Comparison of ENCODE assay signal across 12 cellular contexts in genomic region chr1:162389021-162389818, GRCh38. TPM values are rescaled to one million over a fixed set of nuclear protein-coding genes. Genes with fewer than 3 reads are reported as not detected.
DNase-seq lines count a peak whose midpoint lies in the region; ATAC-seq and TF ChIP-seq lines count a peak whose summit lies in the region.
"Had no signal": no experiment of that assay in that cellular context is flagged by ENCODE, and none has a peak within 500 bp of the region (broad histone marks: within the 10 kb centered on the region; RNA-seq: fewer than 3 reads in every experiment).

No MANE protein-coding gene starts in this region.

- H3K9me3 Mint-ChIP-seq in natural killer cell, result no peaks in the 10 kb centered on the region
- no peaks in the 10 kb centered on the region for H3K9me3 Mint-ChIP-seq in natural killer cell treated with Interleukin-12 subunit alpha and Interleukin-12 subunit beta and Interleukin-15 and Interleukin-18, amount 100 ng/mL, for 72 hours
- H3K9me3 Mint-ChIP-seq in activated T-helper 2 cell treated with anti-CD3 and anti-CD28 coated beads, Interferon-gamma antibody, Interleukin-2, Interleukin-4, amounts not matched to agents 10 μg/mL and 5 μg/mL and 100 μg/mL, durations not matched to agents 14 hours and 24 hours and 36 hours, result no peaks in the 10 kb centered on the region
- no peaks in the 10 kb centered on the region for H3K9me3 Mint-ChIP-seq in effector memory CD8-positive, alpha-beta T cell
- H3K9me3 Mint-ChIP-seq: CD8-positive, alpha-beta T cell had no signal

- H3K4me3 ChIP-seq in HAP-1, result no peak overlapping the region
- H3K4me3 ChIP-seq: heart left ventricle, SJSA1 had no signal

- intact Hi-C loops in natural killer cell (cut with micrococcal nuclease), result loop anchor here (10.0 kb wide), 1 partner anchor 46 kb away; no protein-coding TSS in a partner anchor
- intact Hi-C loops in activated T-helper 2 cell treated with anti-CD3 and anti-CD28 coated beads, Interferon-gamma antibody, Interleukin-2, Interleukin-4, amounts not matched to agents 10 μg/mL and 5 μg/mL and 100 μg/mL, durations not matched to agents 14 hours and 24 hours and 36 hours (cut with micrococcal nuclease), result no loop called here

- peak overlapping the region; percentile 83 to 89 for H3K27ac Mint-ChIP-seq in natural killer cell
- peak overlapping the region in 1 of 2 donors; percentile 95 for H3K27ac Mint-ChIP-seq in natural killer cell treated with Interleukin-12 subunit alpha and Interleukin-12 subunit beta and Interleukin-15 and Interleukin-18, amount 100 ng/mL, for 72 hours
- H3K27ac Mint-ChIP-seq in activated T-helper 2 cell treated with anti-CD3 and anti-CD28 coated beads, Interferon-gamma antibody, Interleukin-2, Interleukin-4, amounts not matched to agents 10 μg/mL and 5 μg/mL and 100 μg/mL, durations not matched to agents 14 hours and 24 hours and 36 hours, result no peak overlapping the region
- no peak overlapping the region for H3K27ac Mint-ChIP-seq in effector memory CD8-positive, alpha-beta T cell
- H3K27ac Mint-ChIP-seq: CD8-positive, alpha-beta T cell had no signal

- DNase-seq in natural killer cell (no peak), NCI-H82 treated with DMSO at 0.1 percent for 48 hours (lab: John Stamatoyannopoulos, UW; ENCODE audit: unreplicated experiment) (peak; percentile 83), fibroblast of peridontal ligament (ENCODE audit: extremely low read depth) (peak; percentile 9), T-helper 1 cell (no peak), HAP-1 (ENCODE audit: low spot score in 2 of 2) (no peak)
- DNase-seq in natural killer cell treated with Interleukin-12 subunit alpha and Interleukin-12 subunit beta and Interleukin-15 and Interleukin-18, amount 100 ng/mL, for 72 hours (ENCODE audit: low spot score), result no peak
- no peak for DNase-seq in activated T-helper 2 cell treated with anti-CD3 and anti-CD28 coated beads, Interferon-gamma antibody, Interleukin-2, Interleukin-4, amounts not matched to agents 10 μg/mL and 5 μg/mL and 100 μg/mL, durations not matched to agents 14 hours and 24 hours and 36 hours (ENCODE audit: low spot score)
- no peak for DNase-seq in effector memory CD8-positive, alpha-beta T cell
- DNase-seq: activated gamma-delta T cell treated with Interleukin-2 at 50 U/mL for 16 hours, heart left ventricle had no signal

- in situ Hi-C loops in HAP-1 (cut with MboI; ENCODE audit: low sequenced_read_pairs), result loop anchor here (10.0 kb wide), 1 partner anchor 334 kb away; no protein-coding TSS in a partner anchor

- H3K27me3 ChIP-seq in HAP-1 (ENCODE audit: low read depth), result no peaks in the 10 kb centered on the region
- H3K27me3 ChIP-seq: SJSA1 had no signal

- no peaks in the 10 kb centered on the region for H3K9me3 ChIP-seq in HAP-1
- H3K9me3 ChIP-seq: heart left ventricle, SJSA1 had no signal

- H3K36me3 Mint-ChIP-seq in natural killer cell, result peaks cover 8% of the 10 kb centered on the region
- H3K36me3 Mint-ChIP-seq in natural killer cell treated with Interleukin-12 subunit alpha and Interleukin-12 subunit beta and Interleukin-15 and Interleukin-18, amount 100 ng/mL, for 72 hours, result no peaks in the 10 kb centered on the region
- no peaks in the 10 kb centered on the region for H3K36me3 Mint-ChIP-seq in activated T-helper 2 cell treated with anti-CD3 and anti-CD28 coated beads, Interferon-gamma antibody, Interleukin-2, Interleukin-4, amounts not matched to agents 10 μg/mL and 5 μg/mL and 100 μg/mL, durations not matched to agents 14 hours and 24 hours and 36 hours (ENCODE audit: low read depth)
- H3K36me3 Mint-ChIP-seq in effector memory CD8-positive, alpha-beta T cell (ENCODE audit: insufficient read depth), result peaks cover 2% of the 10 kb centered on the region
- H3K36me3 Mint-ChIP-seq: CD8-positive, alpha-beta T cell had no signal

- peaks cover 55 to 56% of the 10 kb centered on the region in 2 donors for H3K4me1 Mint-ChIP-seq in natural killer cell
- H3K4me1 Mint-ChIP-seq in natural killer cell treated with Interleukin-12 subunit alpha and Interleukin-12 subunit beta and Interleukin-15 and Interleukin-18, amount 100 ng/mL, for 72 hours (ENCODE audit: low read depth in 2 of 2), result peaks cover 29 to 41% of the 10 kb centered on the region in 2 donors
- peaks cover 6% of the 10 kb centered on the region for H3K4me1 Mint-ChIP-seq in activated T-helper 2 cell treated with anti-CD3 and anti-CD28 coated beads, Interferon-gamma antibody, Interleukin-2, Interleukin-4, amounts not matched to agents 10 μg/mL and 5 μg/mL and 100 μg/mL, durations not matched to agents 14 hours and 24 hours and 36 hours (ENCODE audit: low read depth)
- peaks cover 0 to 7% of the 10 kb centered on the region in 2 donors for H3K4me1 Mint-ChIP-seq in effector memory CD8-positive, alpha-beta T cell (ENCODE audit: low read depth in 2 of 2)

- H3K4me1 ChIP-seq in HAP-1, result no peaks in the 10 kb centered on the region

- H3K36me3 ChIP-seq in HAP-1 (replicated peaks), result no peaks in the 10 kb centered on the region
- H3K36me3 ChIP-seq: heart left ventricle, SJSA1 had no signal

- peak overlapping the region; percentile 78 for H3K4me3 Mint-ChIP-seq in natural killer cell
- no peak overlapping the region for H3K4me3 Mint-ChIP-seq in natural killer cell treated with Interleukin-12 subunit alpha and Interleukin-12 subunit beta and Interleukin-15 and Interleukin-18, amount 100 ng/mL, for 72 hours
- H3K4me3 Mint-ChIP-seq in activated T-helper 2 cell treated with anti-CD3 and anti-CD28 coated beads, Interferon-gamma antibody, Interleukin-2, Interleukin-4, amounts not matched to agents 10 μg/mL and 5 μg/mL and 100 μg/mL, durations not matched to agents 14 hours and 24 hours and 36 hours (ENCODE audit: low read depth), result no peak overlapping the region
- H3K4me3 Mint-ChIP-seq in effector memory CD8-positive, alpha-beta T cell, result no peak overlapping the region
- H3K4me3 Mint-ChIP-seq: CD8-positive, alpha-beta T cell had no signal

- peak in 1 of 3 donors; percentile 9 for ATAC-seq in natural killer cell
- ATAC-seq in natural killer cell treated with Interleukin-12 subunit alpha and Interleukin-12 subunit beta and Interleukin-15 and Interleukin-18, amount 100 ng/mL, for 72 hours, result no peak
- no peak for ATAC-seq in effector memory CD8-positive, alpha-beta T cell (replicated peaks)
- ATAC-seq: CD8-positive, alpha-beta T cell had no signal

- H3K27me3 Mint-ChIP-seq in natural killer cell (ENCODE audit: low read depth in 2 of 2), result no peaks in the 10 kb centered on the region
- H3K27me3 Mint-ChIP-seq in natural killer cell treated with Interleukin-12 subunit alpha and Interleukin-12 subunit beta and Interleukin-15 and Interleukin-18, amount 100 ng/mL, for 72 hours, result no peaks in the 10 kb centered on the region
- peaks cover 13% of the 10 kb centered on the region for H3K27me3 Mint-ChIP-seq in activated T-helper 2 cell treated with anti-CD3 and anti-CD28 coated beads, Interferon-gamma antibody, Interleukin-2, Interleukin-4, amounts not matched to agents 10 μg/mL and 5 μg/mL and 100 μg/mL, durations not matched to agents 14 hours and 24 hours and 36 hours (ENCODE audit: low read depth)
- peaks cover 35 to 52% of the 10 kb centered on the region in 2 donors for H3K27me3 Mint-ChIP-seq in effector memory CD8-positive, alpha-beta T cell

- no peak for TF ChIP-seq CTCF in natural killer cell (IDR thresholded peaks at IDR 0.05)

RNA-seq across cellular contexts. Expression of gene C1orf226, which starts 7.7 kb away (rescaled TPM):
- under 1 TPM; 0.09 to 0.34 (median 0.13) TPM for total RNA-seq in natural killer cell
- total RNA-seq in natural killer cell treated with Interleukin-12 subunit alpha and Interleukin-12 subunit beta and Interleukin-15 and Interleukin-18, amount 100 ng/mL, for 72 hours, result not detected
- 0.05 and 0.07 TPM in 2 replicates for total RNA-seq in activated T-helper 2 cell treated with anti-CD3 and anti-CD28 coated beads, Interferon-gamma antibody, Interleukin-2, Interleukin-4, amounts not matched to agents 10 μg/mL and 5 μg/mL and 100 μg/mL, durations not matched to agents 14 hours and 24 hours and 36 hours
- total RNA-seq: CD8-positive, alpha-beta T cell had no signal

RNA-seq across cellular contexts. Expression of gene SPATA46, which starts 12.6 kb away (rescaled TPM):
- not detected for total RNA-seq in natural killer cell
- total RNA-seq in natural killer cell treated with Interleukin-12 subunit alpha and Interleukin-12 subunit beta and Interleukin-15 and Interleukin-18, amount 100 ng/mL, for 72 hours, result not detected
- total RNA-seq in activated T-helper 2 cell treated with anti-CD3 and anti-CD28 coated beads, Interferon-gamma antibody, Interleukin-2, Interleukin-4, amounts not matched to agents 10 μg/mL and 5 μg/mL and 100 μg/mL, durations not matched to agents 14 hours and 24 hours and 36 hours, result not detected in 2 replicates
- total RNA-seq: CD8-positive, alpha-beta T cell; heart left ventricle; SJSA1 had no signal

RNA-seq across cellular contexts. Expression of gene SH2D1B, which starts 22.7 kb away (rescaled TPM):
- 100 to 1,000 TPM; 133 to 250 (median 143) TPM for total RNA-seq in natural killer cell
- 10 to 100 TPM; 12.7 to 19.5 TPM for total RNA-seq in natural killer cell treated with Interleukin-12 subunit alpha and Interleukin-12 subunit beta and Interleukin-15 and Interleukin-18, amount 100 ng/mL, for 72 hours
- total RNA-seq in activated T-helper 2 cell treated with anti-CD3 and anti-CD28 coated beads, Interferon-gamma antibody, Interleukin-2, Interleukin-4, amounts not matched to agents 10 μg/mL and 5 μg/mL and 100 μg/mL, durations not matched to agents 14 hours and 24 hours and 36 hours, result 0.84 and 1.0 TPM in 2 replicates
- total RNA-seq: CD8-positive, alpha-beta T cell; SJSA1 had no signal

Comparison
In these comparisons a context has a peak if more than half of its experiments do, and no peak if none do; other contexts are left out.
1. RNA of gene SH2D1B, which starts 22.7 kb away (total RNA-seq): 133 to 250 TPM in natural killer cell; 12.7 to 19.5 TPM in natural killer cell treated with Interleukin-12 subunit alpha and Interleukin-12 subunit beta and Interleukin-15 and Interleukin-18, amount 100 ng/mL, for 72 hours and 0.84 to 1.0 TPM in activated T-helper 2 cell treated with anti-CD3 and anti-CD28 coated beads, Interferon-gamma antibody, Interleukin-2, Interleukin-4, amounts not matched to agents 10 μg/mL and 5 μg/mL and 100 μg/mL, durations not matched to agents 14 hours and 24 hours and 36 hours; every median in the first group is over 4 times any median in the second.
2. DNase-seq: peak in NCI-H82 treated with DMSO at 0.1 percent for 48 hours (single experiment) and fibroblast of peridontal ligament (single experiment); none in natural killer cell (single experiment), natural killer cell treated with Interleukin-12 subunit alpha and Interleukin-12 subunit beta and Interleukin-15 and Interleukin-18, amount 100 ng/mL, for 72 hours (single experiment), T-helper 1 cell (0 of 5), activated T-helper 2 cell treated with anti-CD3 and anti-CD28 coated beads, Interferon-gamma antibody, Interleukin-2, Interleukin-4, amounts not matched to agents 10 μg/mL and 5 μg/mL and 100 μg/mL, durations not matched to agents 14 hours and 24 hours and 36 hours (single experiment), effector memory CD8-positive, alpha-beta T cell (0 of 3) and HAP-1 (0 of 2).
3. H3K27ac Mint-ChIP-seq: peak in natural killer cell (2 of 2); none in activated T-helper 2 cell treated with anti-CD3 and anti-CD28 coated beads, Interferon-gamma antibody, Interleukin-2, Interleukin-4, amounts not matched to agents 10 μg/mL and 5 μg/mL and 100 μg/mL, durations not matched to agents 14 hours and 24 hours and 36 hours (single experiment) and effector memory CD8-positive, alpha-beta T cell (0 of 2).